In the genomic region with DNA sequence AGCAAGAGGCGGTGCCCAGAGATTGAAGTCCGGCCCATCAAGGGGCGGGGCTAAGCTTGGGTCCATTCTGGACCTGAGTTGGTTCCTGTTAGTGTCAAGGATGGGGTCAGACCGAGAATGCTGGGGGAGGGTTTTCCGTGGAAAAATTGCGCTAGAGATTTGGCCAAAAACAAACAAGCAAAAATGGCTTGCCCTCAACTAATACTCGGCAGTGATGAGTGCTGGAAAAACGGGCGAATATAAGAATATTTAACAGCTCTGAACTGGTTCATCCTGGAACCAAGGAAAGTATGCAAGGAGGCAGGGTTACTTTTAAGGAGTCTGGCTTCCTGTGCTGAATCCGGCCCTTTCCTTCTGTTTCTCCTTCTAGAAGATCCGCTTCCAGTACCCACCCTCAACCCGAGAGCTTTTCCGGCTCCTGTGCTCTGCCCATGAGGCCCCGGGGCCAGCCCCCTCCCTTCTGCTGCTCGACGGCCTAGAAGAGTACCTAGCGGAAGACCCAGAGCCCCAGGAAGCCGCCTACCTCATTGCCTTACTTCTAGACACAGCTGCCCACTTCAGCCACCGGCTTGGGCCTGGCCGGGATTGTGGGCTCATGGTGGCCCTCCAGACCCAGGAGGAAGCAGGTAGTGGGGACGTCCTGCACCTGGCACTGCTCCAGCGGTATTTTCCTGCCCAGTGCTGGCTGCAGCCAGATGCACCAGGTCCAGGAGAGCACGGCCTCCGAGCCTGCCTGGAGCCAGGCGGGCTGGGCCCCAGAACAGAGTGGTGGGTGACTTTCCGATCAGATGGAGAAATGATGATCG, we compare ENCODE assay signal across 8 cellular contexts. TPM values are rescaled to one million over a fixed set of nuclear protein-coding genes. Genes with fewer than 3 reads are reported as not detected.
DNase-seq lines count a peak whose midpoint lies in the region; ATAC-seq, FAIRE-seq and TF ChIP-seq lines count a peak whose summit lies in the region.

No MANE protein-coding gene starts in this region.

- peak overlapping the region; percentile 27 for H3K4me3 ChIP-seq in BJ (ENCODE audit: low read depth, low read length)
- peak overlapping the region; percentile 40 to 44 for H3K4me3 ChIP-seq in small intestine (ENCODE audit: low read depth in 1 of 2, low read length in 2 of 2)

- peak; percentile 71 for TF ChIP-seq POLR2A in Raji (IDR thresholded peaks at IDR 0.05; ENCODE audit: insufficient read depth, low read depth, low read length)

- H3K9me3 ChIP-seq in small intestine (ENCODE audit: control insufficient read depth, low read depth), result no peaks in the 10 kb centered on the region

- H3K36me3 ChIP-seq in BJ (ENCODE audit: control insufficient read depth, insufficient read depth, low read length) (no peaks in the 10 kb centered on the region), small intestine (ENCODE audit: control insufficient read depth in 2 of 2, insufficient read depth in 2 of 2, low read length in 2 of 2) (no peaks in the 10 kb centered on the region)

- CTCF ChIA-PET in BJ (lab: Yijun Ruan, JAX), result interaction anchor here (0.8 to 2.8 kb wide), 4 partner anchors 8 to 107 kb away, joined by 4 to 19 read pairs (median 10); a partner anchor contains a TSS

- peak overlapping the region; percentile 25 to 100 for H3K27ac ChIP-seq in small intestine (ENCODE audit: low read depth in 1 of 2, low read length in 1 of 2)

- 8 to 14% (median 12%) methylated on average over 27 of the region's 27 CpGs for WGBS in small intestine, 3 donors

- POLR2A ChIA-PET in BJ (lab: Charles Lee), result interaction anchor here (0.6 to 1.1 kb wide), 3 partner anchors 184 to 1571 kb away, joined by 3 to 12 read pairs (median 3); a partner anchor contains a TSS

- intact Hi-C loops in left cardiac atrium (cut with DNase I), result loop anchor here in 1 of 2 donors (10.0 kb wide), 1 partner anchor 59 kb away; a partner anchor contains a TSS

- ATAC-seq in HG02759 (IDR thresholded peaks at IDR 0.05; ENCODE audit: unreplicated experiment) (peak; percentile 23), left cardiac atrium (peak; percentile 3 to 5), GM21447 (IDR thresholded peaks at IDR 0.05; ENCODE audit: unreplicated experiment) (no peak)

- DNase-seq in BJ (ENCODE audit: low read depth), result no peak
- peak in 3 of 4 experiments; percentile 25 to 71 (median 60) for DNase-seq in activated naive CD4-positive, alpha-beta T cell (lab: John Stamatoyannopoulos, UW)
- peak; percentile 68 for DNase-seq in left cardiac atrium
- DNase-seq in small intestine, result peak; percentile 55
- DNase-seq in GM03348 (ENCODE audit: low spot score), result no peak

- TF ChIP-seq CTCF in BJ (IDR thresholded peaks at IDR 0.05; ENCODE audit: insufficient read depth, low read depth, low read length), result no peak

- FAIRE-seq in small intestine (lab: Jason Lieb, UNC), result no peak

- no peaks in the 10 kb centered on the region for H3K27me3 ChIP-seq in BJ (ENCODE audit: control insufficient read depth, insufficient read depth, low read length)
- no peaks in the 10 kb centered on the region for H3K27me3 ChIP-seq in small intestine (ENCODE audit: control insufficient read depth in 2 of 2, insufficient read depth in 2 of 2, low read length in 2 of 2)

- peaks cover 0 to 4% of the 10 kb centered on the region in 2 donors for H3K4me1 ChIP-seq in small intestine (ENCODE audit: control insufficient read depth in 2 of 2, insufficient read depth in 1 of 2, low read depth in 1 of 2, low read length in 1 of 2)

RNA-seq across cellular contexts. Expression of a gene that starts 0.9 kb away (rescaled TPM):
- 1.0 TPM in 2 replicates for polyA plus RNA-seq in BJ (2011; rRNA removed)
- 0.14 and 0.57 TPM in 2 replicates for polyA minus RNA-seq in BJ (2011; rRNA and poly(A)+ RNA removed)
- total RNA-seq in left cardiac atrium, result 1 to 10 TPM; 1.3 to 1.5 TPM
- polyA plus RNA-seq in small intestine, result 1 to 10 TPM; 3.0 to 4.0 (median 3.1) TPM

RNA-seq across cellular contexts. Expression of a gene that starts 8.8 kb away (rescaled TPM):
- polyA plus RNA-seq in BJ (2011; rRNA removed) (3.8 and 5.9 TPM in 2 replicates), small intestine (1 to 10 TPM in 2 of 3 donors, under 1 TPM in 1; 0.45 to 2.7 (median 1.4) TPM)
- polyA minus RNA-seq in BJ (2011; rRNA and poly(A)+ RNA removed), result 2.2 and 2.4 TPM in 2 replicates
- total RNA-seq in left cardiac atrium, result 1 to 10 TPM; 7.5 to 7.7 TPM

RNA-seq across cellular contexts. Expression of a gene that starts 20.1 kb away (rescaled TPM):
- polyA plus RNA-seq in BJ (2011; rRNA removed) (19.2 and 30.5 TPM in 2 replicates), small intestine (1 to 10 TPM; 3.1 to 9.7 (median 3.5) TPM)
- 14.3 and 22.0 TPM in 2 replicates for polyA minus RNA-seq in BJ (2011; rRNA and poly(A)+ RNA removed)
- total RNA-seq in left cardiac atrium, result 10 to 100 TPM; 23.5 to 28.3 TPM

RNA-seq across cellular contexts. Expression of a gene that starts 29.0 kb away (rescaled TPM):
- polyA plus RNA-seq in BJ (2011; rRNA removed) (16.3 and 21.4 TPM in 2 replicates), small intestine (10 to 100 TPM; 24.1 to 70.4 (median 58.1) TPM)
- 5.5 and 7.2 TPM in 2 replicates for polyA minus RNA-seq in BJ (2011; rRNA and poly(A)+ RNA removed)
- 10 to 100 TPM; 16.4 to 20.0 TPM for total RNA-seq in left cardiac atrium

RNA-seq across cellular contexts. Expression of a gene that starts 29.3 kb away (rescaled TPM):
- polyA plus RNA-seq in BJ (2011; rRNA removed) (89.8 and 107 TPM in 2 replicates), small intestine (100 to 1,000 TPM in 1 of 3 donors, 10 to 100 TPM in 2; 39.8 to 127 (median 74.8) TPM)
- polyA minus RNA-seq in BJ (2011; rRNA and poly(A)+ RNA removed), result 40.9 and 68.0 TPM in 2 replicates
- total RNA-seq in left cardiac atrium, result 10 to 100 TPM; 89.9 to 96.6 TPM

Comparison
In these comparisons a context has a peak if more than half of its experiments do, and no peak if none do; other contexts are left out.
1. DNase-seq: peak in activated naive CD4-positive, alpha-beta T cell (3 of 4), left cardiac atrium (single experiment) and small intestine (single experiment); none in BJ (single experiment) and GM03348 (single experiment).